In genomic region chr7:66359656-66360211, GRCh38 we compare ENCODE assay signal across 15 cellular contexts.
DNase-seq lines count a peak whose midpoint lies in the region; ATAC-seq, FAIRE-seq and TF ChIP-seq lines count a peak whose summit lies in the region.
"Had no signal": no experiment of that assay in that cellular context is flagged by ENCODE, and none has a peak within 500 bp of the region (broad histone marks: within the 10 kb centered on the region; RNA-seq: fewer than 3 reads in every experiment).

No MANE protein-coding gene starts in this region.

- peaks cover 0 to 3% of the 10 kb centered on the region in 2 donors for H3K36me3 ChIP-seq in kidney (ENCODE audit: control insufficient read depth in 1 of 2, insufficient read depth in 2 of 2, low read length in 2 of 2)
- H3K36me3 ChIP-seq: ovary had no signal

- H3K4me1 Mint-ChIP-seq in nephron, result peaks cover 5% of the 10 kb centered on the region
- H3K4me1 Mint-ChIP-seq: activated naive CD8-positive, alpha-beta T cell treated with anti-CD3 and anti-CD28 coated beads for 36 hours had no signal

- no peak overlapping the region for H3K27ac ChIP-seq in kidney (ENCODE audit: low read depth in 2 of 2, low read length in 2 of 2)
- H3K27ac ChIP-seq: ovary, thoracic aorta had no signal

- ATAC-seq in GM18498 (IDR thresholded peaks at IDR 0.05; ENCODE audit: unreplicated experiment), result no peak

- peaks cover 6% of the 10 kb centered on the region for H3K36me3 Mint-ChIP-seq in nephron (ENCODE audit: low read depth)
- H3K36me3 Mint-ChIP-seq: activated naive CD8-positive, alpha-beta T cell treated with anti-CD3 and anti-CD28 coated beads for 36 hours had no signal

- no peaks in the 10 kb centered on the region for H3K9me3 Mint-ChIP-seq in nephron

- no peak for TF ChIP-seq CTCF in epithelial cell of esophagus (IDR thresholded peaks at IDR 0.05; ENCODE audit: insufficient read depth, low read depth, low read length, missing control alignments)
- no peak for TF ChIP-seq CTCF in nephron (IDR thresholded peaks at IDR 0.05; ENCODE audit: unreplicated experiment in 3 of 3)
- TF ChIP-seq CTCF in kidney (IDR thresholded peaks at IDR 0.05; ENCODE audit: borderline replicate concordance, extremely low read depth, insufficient read depth), result no peak

- H3K9me3 ChIP-seq in kidney (ENCODE audit: control insufficient read depth in 1 of 2, low read length in 2 of 2), result no peaks in the 10 kb centered on the region
- H3K9me3 ChIP-seq: ovary, thoracic aorta had no signal

- H3K4me3 ChIP-seq in epithelial cell of esophagus (ENCODE audit: low read length) (no peak overlapping the region), kidney (ENCODE audit: low read length in 2 of 2) (no peak overlapping the region)
- H3K4me3 ChIP-seq: ovary, thoracic aorta had no signal

- no peaks in the 10 kb centered on the region for H3K27me3 Mint-ChIP-seq in nephron (ENCODE audit: low read depth)
- H3K27me3 Mint-ChIP-seq: activated naive CD8-positive, alpha-beta T cell treated with anti-CD3 and anti-CD28 coated beads for 36 hours had no signal

- H3K4me3 Mint-ChIP-seq in nephron, result no peak overlapping the region
- H3K4me3 Mint-ChIP-seq: activated naive CD8-positive, alpha-beta T cell treated with anti-CD3 and anti-CD28 coated beads for 36 hours had no signal

- peak overlapping the region; percentile 55 to 73 (median 71) for H3K27ac Mint-ChIP-seq in nephron
- H3K27ac Mint-ChIP-seq: activated naive CD8-positive, alpha-beta T cell treated with anti-CD3 and anti-CD28 coated beads for 36 hours had no signal

- H3K4me1 ChIP-seq in kidney (ENCODE audit: control insufficient read depth in 1 of 2, insufficient read depth in 1 of 2, low read depth in 1 of 2, low read length in 2 of 2), result no peaks in the 10 kb centered on the region

- DNase-seq in Ammon's horn (ENCODE audit: low spot score) (peak; percentile 17), NCI-H2171 treated with DMSO at 0.1 percent for 48 hours (lab: John Stamatoyannopoulos, UW) (peak; percentile 98), epithelial cell of esophagus (ENCODE audit: low read depth) (peak; percentile 96), kidney (no peak), OCI-M2 (lab: John Stamatoyannopoulos, UW; ENCODE audit: unreplicated experiment) (no peak)
- DNase-seq in activated naive CD4-positive, alpha-beta T cell treated with Interleukin-2 at 50 U/mL for 16 hours, result no peak
- DNase-seq: activated CD4-positive, alpha-beta T cell treated with anti-CD3 and anti-CD28 coated beads for 1 hour; activated naive CD8-positive, alpha-beta T cell treated with anti-CD3 and anti-CD28 coated beads for 36 hours; DMS153; mesendoderm; ovary; T-helper 1 cell had no signal

- intact Hi-C loops in kidney (cut with DNase I), result no loop called here

- H3K9ac ChIP-seq in kidney (ENCODE audit: low read length in 2 of 2), result no peak overlapping the region

- no peak for FAIRE-seq in kidney (lab: Jason Lieb, UNC)

Comparison
In these comparisons a context has a peak if more than half of its experiments do, and no peak if none do; other contexts are left out.
1. DNase-seq: peak in Ammon's horn (single experiment), NCI-H2171 treated with DMSO at 0.1 percent for 48 hours (single experiment) and epithelial cell of esophagus (single experiment); none in kidney (single experiment), activated naive CD4-positive, alpha-beta T cell treated with Interleukin-2 at 50 U/mL for 16 hours (single experiment) and OCI-M2 (single experiment).